Comparison of ENCODE assay signal across 1 cellular context in the genomic region with DNA sequence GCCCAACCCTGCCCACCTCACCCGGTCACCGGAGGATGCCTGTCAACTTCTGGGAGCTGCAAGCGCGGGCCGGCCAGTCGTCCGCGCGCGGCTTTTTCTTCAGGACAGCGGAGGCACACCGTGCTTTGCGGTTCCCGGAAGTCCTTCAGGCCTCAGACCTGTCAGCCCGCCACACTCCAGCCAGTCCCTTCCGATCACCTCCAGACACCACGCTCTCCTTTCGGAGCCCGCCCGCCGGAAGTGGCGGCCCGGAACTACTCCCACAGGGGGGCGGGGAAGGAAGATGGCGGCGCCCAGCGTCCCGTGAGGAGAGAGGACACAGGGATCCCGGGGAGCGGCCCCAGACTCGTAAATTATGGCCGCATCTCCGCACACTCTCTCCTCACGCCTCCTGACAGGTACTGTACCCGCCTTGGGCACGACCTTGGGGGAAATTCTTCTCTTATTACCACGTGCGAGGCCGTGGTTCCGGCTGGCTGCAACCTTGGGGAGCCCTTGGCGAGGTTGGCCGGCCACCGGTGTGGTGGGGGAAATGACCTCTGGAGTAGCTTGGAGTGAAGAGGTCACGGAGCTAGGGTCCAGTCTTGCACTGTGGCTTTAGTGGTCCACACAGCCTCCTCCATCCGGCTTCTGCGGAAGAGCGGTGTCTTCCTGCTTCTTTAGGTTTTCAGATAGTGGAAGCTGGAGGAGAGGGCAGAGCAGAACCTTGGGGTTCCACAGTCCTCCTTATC.
TF ChIP-seq lines count a peak whose summit lies in the region.

COX10 (plus strand) TSS at position 254 of the 731 bp plus-strand sequence; CDS start at position 356, 102 bp downstream.

TF ChIP-seq in GM12878, 131 proteins besides CTCF, POLR2A, EP300 and RAD21 (continued from another document):
- TF ChIP-seq LARP7 (IDR thresholded peaks at IDR 0.05) (0 out of 2 replicates have a peak, but pooled peaks have one; percentile 54), STAT1 (conservative IDR thresholded peaks at IDR 0.05) (0 out of 2 replicates have a peak, but pooled peaks have one; percentile 52), MEF2B (IDR thresholded peaks at IDR 0.05; ENCODE audit: partially characterized antibody, poor library complexity, severe bottlenecking) (no peak), SIX5 (IDR thresholded peaks at IDR 0.05; ENCODE audit: low read depth, low read length, severe bottlenecking) (peak; percentile 33), RUNX3 (IDR thresholded peaks at IDR 0.05; ENCODE audit: low read length) (peak; percentile 49; the same call in 1 of the 2 replicates), MYB (IDR thresholded peaks at IDR 0.05; ENCODE audit: borderline replicate concordance, low read depth, low read length) (no peak), MLLT1 (IDR thresholded peaks at IDR 0.05) (peak; percentile 41; the same call in 1 of the 2 replicates), BCLAF1 (IDR thresholded peaks at IDR 0.05) (no peak), CEBPB (IDR thresholded peaks at IDR 0.05; ENCODE audit: borderline replicate concordance in 1 of 2, low read depth in 2 of 2, low read length in 2 of 2) (no peak), IRF4 (IDR thresholded peaks at IDR 0.05; ENCODE audit: low read depth, low read length) (no peak), CHD1 (IDR thresholded peaks at IDR 0.05; ENCODE audit: low read depth, low read length) (no peak), CEBPZ (IDR thresholded peaks at IDR 0.05; ENCODE audit: low read depth, low read length) (no peak), NFYA (IDR thresholded peaks at IDR 0.05; ENCODE audit: borderline replicate concordance, low read depth, low read length) (no peak), YBX1 (IDR thresholded peaks at IDR 0.05) (no peak), SMC3 (IDR thresholded peaks at IDR 0.05; ENCODE audit: borderline replicate concordance, low read length) (no peak), ZSCAN29 (IDR thresholded peaks at IDR 0.05) (no peak), E2F8 (IDR thresholded peaks at IDR 0.05; ENCODE audit: low read depth, partially characterized antibody) (peak; percentile 63), NR2C1 (IDR thresholded peaks at IDR 0.05) (peak; percentile 83), ZNF622 (IDR thresholded peaks at IDR 0.05) (no peak), SUPT20H (IDR thresholded peaks at IDR 0.05; ENCODE audit: borderline replicate concordance, control insufficient read depth, low read depth, low read length) (no peak), TARDBP (IDR thresholded peaks at IDR 0.05; ENCODE audit: borderline replicate concordance) (peak; percentile 81), ZBTB11 (CRISPR knock-in tag; IDR thresholded peaks at IDR 0.05) (no peak)
- TF ChIP-seq, protein P1, sequence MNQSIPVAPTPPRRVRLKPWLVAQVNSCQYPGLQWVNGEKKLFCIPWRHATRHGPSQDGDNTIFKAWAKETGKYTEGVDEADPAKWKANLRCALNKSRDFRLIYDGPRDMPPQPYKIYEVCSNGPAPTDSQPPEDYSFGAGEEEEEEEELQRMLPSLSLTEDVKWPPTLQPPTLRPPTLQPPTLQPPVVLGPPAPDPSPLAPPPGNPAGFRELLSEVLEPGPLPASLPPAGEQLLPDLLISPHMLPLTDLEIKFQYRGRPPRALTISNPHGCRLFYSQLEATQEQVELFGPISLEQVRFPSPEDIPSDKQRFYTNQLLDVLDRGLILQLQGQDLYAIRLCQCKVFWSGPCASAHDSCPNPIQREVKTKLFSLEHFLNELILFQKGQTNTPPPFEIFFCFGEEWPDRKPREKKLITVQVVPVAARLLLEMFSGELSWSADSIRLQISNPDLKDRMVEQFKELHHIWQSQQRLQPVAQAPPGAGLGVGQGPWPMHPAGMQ (IDR thresholded peaks at IDR 0.05; ENCODE audit: borderline replicate concordance), result no peak
- TF ChIP-seq, protein P2, sequence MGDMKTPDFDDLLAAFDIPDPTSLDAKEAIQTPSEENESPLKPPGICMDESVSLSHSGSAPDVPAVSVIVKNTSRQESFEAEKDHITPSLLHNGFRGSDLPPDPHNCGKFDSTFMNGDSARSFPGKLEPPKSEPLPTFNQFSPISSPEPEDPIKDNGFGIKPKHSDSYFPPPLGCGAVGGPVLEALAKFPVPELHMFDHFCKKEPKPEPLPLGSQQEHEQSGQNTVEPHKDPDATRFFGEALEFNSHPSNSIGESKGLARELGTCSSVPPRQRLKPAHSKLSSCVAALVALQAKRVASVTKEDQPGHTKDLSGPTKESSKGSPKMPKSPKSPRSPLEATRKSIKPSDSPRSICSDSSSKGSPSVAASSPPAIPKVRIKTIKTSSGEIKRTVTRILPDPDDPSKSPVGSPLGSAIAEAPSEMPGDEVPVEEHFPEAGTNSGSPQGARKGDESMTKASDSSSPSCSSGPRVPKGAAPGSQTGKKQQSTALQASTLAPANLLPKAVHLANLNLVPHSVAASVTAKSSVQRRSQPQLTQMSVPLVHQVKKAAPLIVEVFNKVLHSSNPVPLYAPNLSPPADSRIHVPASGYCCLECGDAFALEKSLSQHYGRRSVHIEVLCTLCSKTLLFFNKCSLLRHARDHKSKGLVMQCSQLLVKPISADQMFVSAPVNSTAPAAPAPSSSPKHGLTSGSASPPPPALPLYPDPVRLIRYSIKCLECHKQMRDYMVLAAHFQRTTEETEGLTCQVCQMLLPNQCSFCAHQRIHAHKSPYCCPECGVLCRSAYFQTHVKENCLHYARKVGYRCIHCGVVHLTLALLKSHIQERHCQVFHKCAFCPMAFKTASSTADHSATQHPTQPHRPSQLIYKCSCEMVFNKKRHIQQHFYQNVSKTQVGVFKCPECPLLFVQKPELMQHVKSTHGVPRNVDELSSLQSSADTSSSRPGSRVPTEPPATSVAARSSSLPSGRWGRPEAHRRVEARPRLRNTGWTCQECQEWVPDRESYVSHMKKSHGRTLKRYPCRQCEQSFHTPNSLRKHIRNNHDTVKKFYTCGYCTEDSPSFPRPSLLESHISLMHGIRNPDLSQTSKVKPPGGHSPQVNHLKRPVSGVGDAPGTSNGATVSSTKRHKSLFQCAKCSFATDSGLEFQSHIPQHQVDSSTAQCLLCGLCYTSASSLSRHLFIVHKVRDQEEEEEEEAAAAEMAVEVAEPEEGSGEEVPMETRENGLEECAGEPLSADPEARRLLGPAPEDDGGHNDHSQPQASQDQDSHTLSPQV (IDR thresholded peaks at IDR 0.05), result no peak
